1 cellular context compared by ENCODE assay signal in genomic region chr10:135601-136464, GRCh38.
TF ChIP-seq lines count a peak whose summit lies in the region.

No MANE protein-coding gene starts in this region.

TF ChIP-seq in K562, 482 proteins besides CTCF, POLR2A, EP300 and RAD21 (continued from another document and continues in another):
- TF ChIP-seq CHD7 (IDR thresholded peaks at IDR 0.05; ENCODE audit: low read depth, low read length): no peak
- no peak for TF ChIP-seq ZNF23 (CRISPR knock-in tag; IDR thresholded peaks at IDR 0.05)
- no peak for TF ChIP-seq ARNT (IDR thresholded peaks at IDR 0.05)
- TF ChIP-seq ZBTB43 (CRISPR knock-in tag; IDR thresholded peaks at IDR 0.05): no peak
- no peak for TF ChIP-seq ZNF318 (IDR thresholded peaks at IDR 0.05; ENCODE audit: borderline replicate concordance in 1 of 2, low read depth in 1 of 2)
- peak; percentile 58 for TF ChIP-seq BHLHE40 (IDR thresholded peaks at IDR 0.05; ENCODE audit: low read length)
- no peak for TF ChIP-seq DNMT1 (IDR thresholded peaks at IDR 0.05)
- no peak for TF ChIP-seq SAP30 (IDR thresholded peaks at IDR 0.05; ENCODE audit: borderline replicate concordance, insufficient read depth, low read depth, low read length, poor library complexity, severe bottlenecking)
- no peak for TF ChIP-seq ZNF584 (CRISPR knock-in tag; IDR thresholded peaks at IDR 0.05; ENCODE audit: low read depth)
- TF ChIP-seq CLOCK (CRISPR knock-in tag; IDR thresholded peaks at IDR 0.05; ENCODE audit: borderline replicate concordance): no peak
- no peak for TF ChIP-seq ZNF79 (CRISPR knock-in tag; IDR thresholded peaks at IDR 0.05; ENCODE audit: low read depth)
- no peak for TF ChIP-seq LARP7 (IDR thresholded peaks at IDR 0.05)
- peak; percentile 44 for TF ChIP-seq PCBP1 (IDR thresholded peaks at IDR 0.05; ENCODE audit: low read depth, low read length, poor library complexity, severe bottlenecking)
- no peak for TF ChIP-seq GATA2 (CRISPR knock-in tag; IDR thresholded peaks at IDR 0.05)
- TF ChIP-seq SMAD1 (IDR thresholded peaks at IDR 0.05; ENCODE audit: low read depth, low read length, partially characterized antibody): no peak
- no peak for TF ChIP-seq MLX (CRISPR knock-in tag; conservative IDR thresholded peaks at IDR 0.05)
- TF ChIP-seq ZNF143 (CRISPR knock-in tag; IDR thresholded peaks at IDR 0.05): no peak
- TF ChIP-seq ZC3H8 (IDR thresholded peaks at IDR 0.05): no peak
- no peak for TF ChIP-seq MBD2 (IDR thresholded peaks at IDR 0.05; ENCODE audit: borderline replicate concordance, low read depth)
- peak; percentile 57; the same call in 1 of the 2 replicates for TF ChIP-seq FOXP1 (CRISPR knock-in tag; IDR thresholded peaks at IDR 0.05)
- no peak for TF ChIP-seq ARID3A (IDR thresholded peaks at IDR 0.05; ENCODE audit: borderline replicate concordance, low read depth, low read length)
- TF ChIP-seq HNRNPUL1 (IDR thresholded peaks at IDR 0.05; ENCODE audit: low read length): no peak
- no peak for TF ChIP-seq ZNF277 (CRISPR knock-in tag; IDR thresholded peaks at IDR 0.05; ENCODE audit: borderline replicate concordance)
